16 cellular contexts compared by ENCODE assay signal in the genomic region with DNA sequence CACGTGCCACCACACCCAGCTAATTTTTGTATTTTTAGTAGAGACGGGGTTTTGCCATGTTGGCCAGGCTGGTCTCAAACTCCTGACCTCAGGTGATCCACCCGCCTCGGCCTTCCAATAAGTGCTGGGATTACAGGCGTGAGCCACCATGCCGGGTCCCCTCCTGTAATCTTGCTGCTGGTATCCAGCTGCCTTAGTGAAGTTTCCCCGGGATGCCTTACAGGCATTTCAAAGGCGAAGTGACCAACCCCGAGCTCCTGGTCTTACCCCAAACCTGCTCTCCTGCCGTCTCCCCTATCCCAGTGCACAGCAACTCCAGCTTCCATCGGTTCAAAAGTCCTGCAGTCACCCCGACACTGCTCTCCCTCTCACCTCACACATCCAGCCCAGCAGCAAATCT. TPM values are rescaled to one million over a fixed set of nuclear protein-coding genes. Genes with fewer than 3 reads are reported as not detected.
"Had no signal": no experiment of that assay in that cellular context is flagged by ENCODE, and none has a peak within 500 bp of the region (broad histone marks: within the 10 kb centered on the region; RNA-seq: fewer than 3 reads in every experiment).

No MANE protein-coding gene starts in this region.

RNA-seq across cellular contexts. Expression of a gene that starts 3.5 kb away (rescaled TPM):
- total RNA-seq: stomach, subcutaneous adipose tissue, suprapubic skin, temporal lobe, testis, thoracic aorta, thyroid gland, tibial nerve, transverse colon, upper lobe of left lung, upper lobe of right lung, ureter, urinary bladder, uterus, vagina had no signal
- polyA plus RNA-seq: stomach, urinary bladder had no signal

RNA-seq across cellular contexts. Expression of a gene that starts 23.5 kb away (rescaled TPM):
- total RNA-seq: stomach, subcutaneous adipose tissue, temporal lobe, thoracic aorta, thyroid gland, tibial nerve, transverse colon, upper lobe of left lung, upper lobe of right lung, ureter, urinary bladder, uterus, vagina had no signal
- polyA plus RNA-seq: stomach, thymus, urinary bladder had no signal

RNA-seq across cellular contexts. Expression of a gene that starts 56.8 kb away (rescaled TPM):
- total RNA-seq: thoracic aorta, urinary bladder, vagina had no signal
